8 cellular contexts compared by ENCODE assay signal in the genomic region with DNA sequence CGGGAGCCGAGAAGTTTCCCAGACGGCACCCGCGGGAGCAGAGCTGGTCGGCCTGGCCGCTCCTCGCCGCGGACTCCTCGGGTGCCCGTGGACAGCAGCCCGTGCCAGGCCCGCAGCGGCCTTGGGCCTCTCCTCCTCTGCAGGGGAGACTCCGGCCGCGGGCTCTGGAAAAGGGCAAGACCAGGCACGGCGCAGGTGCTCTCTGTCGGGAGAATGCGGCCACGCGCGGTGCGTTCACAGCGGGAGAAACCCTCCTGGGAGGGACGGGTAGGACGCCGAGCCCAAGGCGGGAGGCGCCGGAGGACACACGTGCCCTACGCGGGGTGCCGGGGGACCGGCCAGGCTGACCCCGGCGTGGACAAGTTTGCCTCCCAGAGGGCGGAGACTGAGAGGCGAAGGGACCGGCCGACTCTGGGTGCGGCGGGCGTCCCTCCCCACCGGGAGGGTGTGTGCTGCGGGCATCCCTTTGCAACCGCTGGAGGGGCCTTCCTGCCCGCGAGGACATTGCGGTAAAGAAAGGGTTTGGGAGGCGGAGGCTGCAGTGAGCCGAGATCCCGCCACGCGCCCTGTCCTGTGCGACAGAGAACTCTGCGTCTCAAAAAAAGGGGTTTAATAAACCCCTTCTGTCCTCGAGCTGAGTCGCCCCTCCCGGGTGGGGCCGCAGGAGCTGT. TPM values are rescaled to one million over a fixed set of nuclear protein-coding genes. Genes with fewer than 3 reads are reported as not detected.
DNase-seq lines count a peak whose midpoint lies in the region; ATAC-seq lines count a peak whose summit lies in the region.
"Had no signal": no experiment of that assay in that cellular context is flagged by ENCODE, and none has a peak within 500 bp of the region (broad histone marks: within the 10 kb centered on the region; RNA-seq: fewer than 3 reads in every experiment).

No MANE protein-coding gene starts in this region.

- POLR2A ChIA-PET in activated CD4-positive, alpha-beta memory T cell treated with anti-CD3 and anti-CD28 coated beads, Interleukin-2, amount 10 ng/mL, durations not matched to agents 7 days and 5 days (lab: Charles Lee) = interaction anchor here (0.9 to 7.2 kb wide), 30 partner anchors 8 to 220 kb away, joined by 3 to 85 read pairs (median 6); a partner anchor contains a TSS

- peaks cover 4% of the 10 kb centered on the region for H3K27me3 Mint-ChIP-seq in activated CD4-positive, alpha-beta memory T cell treated with anti-CD3 and anti-CD28 coated beads, Interleukin-2, amount 10 ng/mL, durations not matched to agents 7 days and 5 days

- H3K27ac Mint-ChIP-seq in activated CD4-positive, alpha-beta memory T cell treated with anti-CD3 and anti-CD28 coated beads, Interleukin-2, amount 10 ng/mL, durations not matched to agents 7 days and 5 days = peak overlapping the region; percentile 92

- peaks cover 45% of the 10 kb centered on the region for H3K4me1 Mint-ChIP-seq in activated CD4-positive, alpha-beta memory T cell treated with anti-CD3 and anti-CD28 coated beads, Interleukin-2, amount 10 ng/mL, durations not matched to agents 7 days and 5 days

- H3K27ac ChIP-seq in layer of hippocampus (ENCODE audit: low read depth, low read length) = peak overlapping the region; percentile 18

- peak; percentile 30 for DNase-seq in 8988T
- peak; percentile 70 for DNase-seq in activated CD4-positive, alpha-beta memory T cell treated with anti-CD3 and anti-CD28 coated beads, Interleukin-2, amount 10 ng/mL, durations not matched to agents 7 days and 5 days
- DNase-seq in NCI-H1930 (lab: John Stamatoyannopoulos, UW) = no peak
- DNase-seq in NCI-H1092 (lab: John Stamatoyannopoulos, UW) = no peak
- DNase-seq: NCI-H2029 had no signal

- no peaks in the 10 kb centered on the region for H3K9me3 Mint-ChIP-seq in activated CD4-positive, alpha-beta memory T cell treated with anti-CD3 and anti-CD28 coated beads, Interleukin-2, amount 10 ng/mL, durations not matched to agents 7 days and 5 days

- H3K36me3 Mint-ChIP-seq in activated CD4-positive, alpha-beta memory T cell treated with anti-CD3 and anti-CD28 coated beads, Interleukin-2, amount 10 ng/mL, durations not matched to agents 7 days and 5 days (ENCODE audit: low read depth) = peaks cover 57% of the 10 kb centered on the region

- CTCF ChIA-PET in activated CD4-positive, alpha-beta memory T cell treated with anti-CD3 and anti-CD28 coated beads, Interleukin-2, amount 10 ng/mL, durations not matched to agents 7 days and 5 days (lab: Charles Lee) = interaction anchor here (1.1 to 3.2 kb wide), 12 partner anchors 9 to 133 kb away, joined by 3 to 30 read pairs (median 6); a partner anchor contains a TSS

- no peak for ATAC-seq in HG03469 (IDR thresholded peaks at IDR 0.05; ENCODE audit: unreplicated experiment)

- H3K4me3 Mint-ChIP-seq in activated CD4-positive, alpha-beta memory T cell treated with anti-CD3 and anti-CD28 coated beads, Interleukin-2, amount 10 ng/mL, durations not matched to agents 7 days and 5 days = peak overlapping the region; percentile 88

- H3K27me3 ChIP-seq in layer of hippocampus (ENCODE audit: control insufficient read depth, insufficient read depth, low read length) = peaks cover 2% of the 10 kb centered on the region

RNA-seq across cellular contexts. Expression of a gene that starts 2.3 kb away (rescaled TPM):
- 1,000 to 10,000 TPM; 1,010 to 1,055 TPM for total RNA-seq in activated CD4-positive, alpha-beta memory T cell treated with anti-CD3 and anti-CD28 coated beads, Interleukin-2, amount 10 ng/mL, durations not matched to agents 7 days and 5 days

RNA-seq across cellular contexts. Expression of a gene that starts 4.5 kb away (rescaled TPM):
- total RNA-seq in activated CD4-positive, alpha-beta memory T cell treated with anti-CD3 and anti-CD28 coated beads, Interleukin-2, amount 10 ng/mL, durations not matched to agents 7 days and 5 days = 10 to 100 TPM; 52.3 to 58.8 TPM

RNA-seq across cellular contexts. Expression of a gene that starts 8.6 kb away (rescaled TPM):
- total RNA-seq in activated CD4-positive, alpha-beta memory T cell treated with anti-CD3 and anti-CD28 coated beads, Interleukin-2, amount 10 ng/mL, durations not matched to agents 7 days and 5 days = 1,000 to 10,000 TPM; 1,637 to 1,643 TPM

RNA-seq across cellular contexts. Expression of a gene that starts 16.8 kb away (rescaled TPM):
- not detected for total RNA-seq in activated CD4-positive, alpha-beta memory T cell treated with anti-CD3 and anti-CD28 coated beads, Interleukin-2, amount 10 ng/mL, durations not matched to agents 7 days and 5 days
- total RNA-seq: G401 had no signal

RNA-seq across cellular contexts. Expression of a gene that starts 27.2 kb away (rescaled TPM):
- 100 to 1,000 TPM; 113 to 117 TPM for total RNA-seq in activated CD4-positive, alpha-beta memory T cell treated with anti-CD3 and anti-CD28 coated beads, Interleukin-2, amount 10 ng/mL, durations not matched to agents 7 days and 5 days

Comparison
In these comparisons a context has a peak if more than half of its experiments do, and no peak if none do; other contexts are left out.
1. DNase-seq: peak in 8988T (single experiment) and activated CD4-positive, alpha-beta memory T cell treated with anti-CD3 and anti-CD28 coated beads, Interleukin-2, amount 10 ng/mL, durations not matched to agents 7 days and 5 days (single experiment); none in NCI-H1930 (0 of 2) and NCI-H1092 (single experiment).